Comparison of ENCODE assay signal across 8 cellular contexts in the genomic region with DNA sequence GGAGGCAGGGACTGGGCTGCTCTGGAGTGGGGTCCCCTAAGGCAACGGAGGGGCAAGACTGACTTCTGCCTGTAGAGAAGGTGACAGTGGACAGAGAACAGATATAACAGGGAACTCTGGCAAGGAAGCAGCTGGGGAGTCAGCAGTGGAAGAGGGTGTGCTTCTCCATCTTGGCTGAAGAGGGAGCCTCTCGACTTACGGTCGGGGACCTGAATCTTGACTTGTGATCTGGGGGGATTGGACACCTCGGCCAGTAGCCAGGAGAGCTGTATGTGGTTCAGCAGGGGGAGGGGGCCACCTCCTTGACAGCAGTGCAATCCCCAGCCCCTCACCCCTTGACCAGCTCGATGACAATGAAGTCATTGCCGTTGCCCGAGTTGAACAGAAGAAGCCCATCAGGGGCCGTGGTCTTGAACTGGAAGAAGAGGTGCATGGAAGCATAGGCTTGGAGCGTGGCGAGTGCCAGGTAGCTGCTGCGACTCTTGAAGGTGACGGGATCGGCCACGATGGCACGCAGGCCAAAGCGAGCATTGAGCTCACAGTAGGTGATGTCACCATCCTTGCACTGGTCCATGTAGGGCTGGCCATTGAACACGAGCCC.
DNase-seq lines count a peak whose midpoint lies in the region; ATAC-seq, FAIRE-seq and TF ChIP-seq lines count a peak whose summit lies in the region.

No MANE protein-coding gene starts in this region.

- no peaks in the 10 kb centered on the region for H3K9me3 Mint-ChIP-seq in mesothelial cell of epicardium

- no peak for DNase-seq in D721Med (ENCODE audit: insufficient read length, low spot score)
- DNase-seq in HT-29 (ENCODE audit: low spot score): peak; percentile 39
- DNase-seq in astrocyte of the hippocampus (ENCODE audit: low read depth, low spot score): peak; percentile 21
- DNase-seq in mesothelial cell of epicardium (ENCODE audit: low spot score in 2 of 2, unreplicated experiment in 2 of 2): no peak
- DNase-seq in NCI-H226: no peak
- no peak for DNase-seq in OCI-M2 (lab: John Stamatoyannopoulos, UW; ENCODE audit: unreplicated experiment)
- DNase-seq in NCI-H524 treated with DMSO at 0.1 percent for 48 hours (lab: John Stamatoyannopoulos, UW): no peak

- FAIRE-seq in D721Med (lab: Jason Lieb, UNC): no peak

- peaks cover 6% of the 10 kb centered on the region for H3K4me1 Mint-ChIP-seq in mesothelial cell of epicardium

- H3K27me3 Mint-ChIP-seq in mesothelial cell of epicardium (ENCODE audit: low read depth): peaks cover 41% of the 10 kb centered on the region

- TF ChIP-seq CTCF in D721Med (IDR thresholded peaks at IDR 0.05; ENCODE audit: insufficient read depth, missing control alignments) (peak; percentile 6), mesothelial cell of epicardium (IDR thresholded peaks at IDR 0.05; ENCODE audit: unreplicated experiment) (peak; percentile 32)

- H3K36me3 Mint-ChIP-seq in mesothelial cell of epicardium: no peaks in the 10 kb centered on the region

- no peak for ATAC-seq in HG03469 (IDR thresholded peaks at IDR 0.05; ENCODE audit: unreplicated experiment)

- H3K4me3 Mint-ChIP-seq in mesothelial cell of epicardium: no peak overlapping the region

- no peak overlapping the region for H3K27ac Mint-ChIP-seq in mesothelial cell of epicardium

Comparison
In these comparisons a context has a peak if more than half of its experiments do, and no peak if none do; other contexts are left out.
1. DNase-seq: peak in HT-29 (single experiment) and astrocyte of the hippocampus (single experiment); none in D721Med (single experiment), mesothelial cell of epicardium (0 of 2), NCI-H226 (single experiment), OCI-M2 (single experiment) and NCI-H524 treated with DMSO at 0.1 percent for 48 hours (single experiment).